ENCODE assay signal across 24 cellular contexts in genomic region chr11:34349882-34350281, GRCh38. TPM values are rescaled to one million over a fixed set of nuclear protein-coding genes. Genes with fewer than 3 reads are reported as not detected.
A peak's percentile ranks its signal among the peaks of the same experiment; 100 is the strongest.
DNase-seq lines count a peak whose midpoint lies in the region; ATAC-seq, FAIRE-seq and TF ChIP-seq lines count a peak whose summit lies in the region.
"Had no signal": no experiment of that assay in that cellular context is flagged by ENCODE, and none has a peak within 500 bp of the region (broad histone marks: within the 10 kb centered on the region; RNA-seq: fewer than 3 reads in every experiment).

No MANE protein-coding gene starts in this region.

- CTCF ChIA-PET in SK-N-SH (lab: Yijun Ruan, JAX) (interaction anchor here (13.4 kb wide), 1 partner anchor 173 kb away, joined by 240 read pairs; no protein-coding TSS in a partner anchor), K562 (lab: Yijun Ruan, JAX; ENCODE audit: low intra/inter-chr PET ratio) (interaction anchor here (0.5 to 0.9 kb wide), 2 partner anchors 162 to 353 kb away, joined by 3 read pairs; no protein-coding TSS in a partner anchor)

- H2AFZ ChIP-seq in SK-N-SH (ENCODE audit: low read depth) (no peak overlapping the region), K562 (ENCODE audit: low read depth, low read length) (no peak overlapping the region)

- in situ Hi-C loops in K562 (cut with MboI): loop anchor here (10.0 to 25.0 kb wide), 2 partner anchors 355 to 513 kb away; no protein-coding TSS in a partner anchor

- no peak for TF ChIP-seq CTCF in SK-N-SH (IDR thresholded peaks at IDR 0.05)
- TF ChIP-seq CTCF in K562 (IDR thresholded peaks at IDR 0.05 in 2 of 3, conservative IDR thresholded peaks at IDR 0.05 in 1 of 3; ENCODE audit: insufficient read depth in 2 of 3, low read depth in 1 of 3, low read length in 3 of 3): no peak
- no peak for TF ChIP-seq CTCF in liver (IDR thresholded peaks at IDR 0.05; ENCODE audit: low read depth, low read length, missing input control)
- TF ChIP-seq CTCF in vagina (IDR thresholded peaks at IDR 0.05): no peak

- ATAC-seq in SK-N-SH treated with all-trans-retinoic acid at 6 μM for 48 hours: no peak
- ATAC-seq in K562: no peak
- no peak for ATAC-seq in GM19463 (IDR thresholded peaks at IDR 0.05; ENCODE audit: unreplicated experiment)
- ATAC-seq: stimulated activated effector memory CD8-positive, alpha-beta T cell treated with anti-CD3 and anti-CD28 coated beads, Interleukin-12 subunit alpha, Interleukin-12 subunit beta, amount 100 ng/mL, for 72 hours; upper lobe of right lung had no signal

- H3K36me3 ChIP-seq in SK-N-SH (replicated peaks in 1 of 2; ENCODE audit: control insufficient read depth in 1 of 2, insufficient read depth in 2 of 2, low read length in 1 of 2) (no peaks in the 10 kb centered on the region), K562 (ENCODE audit: control insufficient read depth, insufficient read depth, low read length) (no peaks in the 10 kb centered on the region), liver (ENCODE audit: control insufficient read depth in 4 of 4, insufficient read depth in 3 of 4, low read depth in 1 of 4, low read length in 3 of 4) (no peaks in the 10 kb centered on the region), vagina (no peaks in the 10 kb centered on the region)
- H3K36me3 ChIP-seq: upper lobe of right lung had no signal

- H3K27ac ChIP-seq in SK-N-SH (ENCODE audit: low read depth in 2 of 2, low read length in 1 of 2): no peak overlapping the region
- H3K27ac ChIP-seq in K562 (ENCODE audit: extremely low read depth, low read depth, low read length): no peak overlapping the region
- peak overlapping the region; percentile 3 to 6 for H3K27ac ChIP-seq in liver (ENCODE audit: low read depth in 1 of 2, low read length in 2 of 2)
- peak overlapping the region; percentile 12 for H3K27ac ChIP-seq in vagina
- H3K27ac ChIP-seq: 22Rv1, upper lobe of right lung, WERI-Rb-1 had no signal

- H3K9ac ChIP-seq in SK-N-SH (no peak overlapping the region), K562 (ENCODE audit: insufficient read depth in 1 of 2, low read depth in 2 of 2, low read length in 2 of 2) (no peak overlapping the region), liver (ENCODE audit: low read depth in 1 of 2, low read length in 2 of 2) (no peak overlapping the region)

- H3K27me3 ChIP-seq in SK-N-SH (ENCODE audit: insufficient read depth): no peaks in the 10 kb centered on the region
- peaks cover 19 to 40% of the 10 kb centered on the region in 2 experiments for H3K27me3 ChIP-seq in K562 (ENCODE audit: control insufficient read depth in 2 of 2, insufficient read depth in 2 of 2, low read length in 2 of 2)
- H3K27me3 ChIP-seq in liver (ENCODE audit: control insufficient read depth in 4 of 4, insufficient read depth in 4 of 4, low read length in 3 of 4): no peaks in the 10 kb centered on the region
- no peaks in the 10 kb centered on the region for H3K27me3 ChIP-seq in vagina

- intact Hi-C loops in K562 (cut with micrococcal nuclease): loop anchor here (10.0 kb wide), 1 partner anchor 495 kb away; no protein-coding TSS in a partner anchor
- intact Hi-C loops in vagina (cut with DNase I): no loop called here

- 78% methylated on average over 6 of the region's 6 CpGs for WGBS in SK-N-SH (ENCODE audit: low lambda C conversion rate)
- WGBS in K562 (ENCODE audit: insufficient coverage, low coverage, missing lambda C conversion rate): 3% methylated on average over 6 of the region's 6 CpGs
- 79% methylated on average over 6 of the region's 6 CpGs for WGBS in liver

- H3K4me2 ChIP-seq in SK-N-SH (no peak overlapping the region), K562 (ENCODE audit: insufficient read depth, low read length) (no peak overlapping the region)
- H3K4me2 ChIP-seq: smooth muscle cell had no signal

- H3F3A ChIP-seq in SK-N-SH (replicated peaks; ENCODE audit: insufficient read depth): peaks cover 4% of the 10 kb centered on the region

- POLR2A ChIA-PET in SK-N-SH (lab: Yijun Ruan, JAX): no interaction called here
- POLR2A ChIA-PET in K562 (lab: Yijun Ruan, JAX): no interaction called here

- no peaks in the 10 kb centered on the region for H4K20me1 ChIP-seq in SK-N-SH (ENCODE audit: insufficient read depth)
- peaks cover 4% of the 10 kb centered on the region for H4K20me1 ChIP-seq in K562 (replicated peaks; ENCODE audit: control insufficient read depth, insufficient read depth, low read length)

- DNase-seq in SK-N-SH: no peak
- no peak for DNase-seq in K562 (ENCODE audit: extremely low read depth in 1 of 4, low spot score in 3 of 4)
- DNase-seq in vagina (ENCODE audit: extremely low spot score in 2 of 2): peak in 1 of 2 donors; percentile 62
- DNase-seq in stimulated activated CD4-positive, alpha-beta T cell treated with anti-CD3 and anti-CD28 coated beads, Interleukin-15, amount 100 ng/mL, for 24 hours: no peak
- no peak for DNase-seq in hypothalamus (lab: John Stamatoyannopoulos, UW)
- DNase-seq: activated CD4-positive, alpha-beta T cell treated with anti-CD3 and anti-CD28 coated beads, Interleukin-2, amount 10 ng/mL, durations not matched to agents 24 days and 14 days; activated naive CD4-positive, alpha-beta T cell treated with anti-CD3 and anti-CD28 coated beads, Interleukin-2, amount 10 ng/mL, durations not matched to agents 7 days and 5 days; amniotic stem cell; DND-41; glutamatergic neuron; kidney glomerular epithelial cell; naive B cell; NCI-H1105; NCI-H1930; occipital lobe; RPMI8226; upper lobe of right lung; WERI-Rb-1 had no signal

- H3K4me3 ChIP-seq in SK-N-SH (ENCODE audit: low read depth in 2 of 2, low read length in 1 of 2): no peak overlapping the region
- no peak overlapping the region for H3K4me3 ChIP-seq in K562
- H3K4me3 ChIP-seq in liver (ENCODE audit: low read depth in 1 of 3, low read length in 3 of 3): no peak overlapping the region
- H3K4me3 ChIP-seq in vagina: no peak overlapping the region
- H3K4me3 ChIP-seq: smooth muscle cell, upper lobe of right lung had no signal

- no peak for TF ChIP-seq POLR2A in K562 (conservative IDR thresholded peaks at IDR 0.05)
- TF ChIP-seq POLR2A in vagina (IDR thresholded peaks at IDR 0.05): no peak

- H3K4me1 ChIP-seq in SK-N-SH (ENCODE audit: control insufficient read depth in 1 of 2, insufficient read depth in 2 of 2, low read depth in 1 of 2, low read length in 1 of 2) (peaks cover 31 to 39% of the 10 kb centered on the region in 2 experiments), K562 (replicated peaks in 1 of 2; ENCODE audit: control insufficient read depth in 2 of 2, insufficient read depth in 2 of 2, low read length in 2 of 2) (no peaks in the 10 kb centered on the region), liver (ENCODE audit: control insufficient read depth in 4 of 4, insufficient read depth in 4 of 4, low read length in 3 of 4) (peaks cover 15 to 59% (median 25%) of the 10 kb centered on the region in 4 donors), vagina (peaks cover 41% of the 10 kb centered on the region)

- no peaks in the 10 kb centered on the region for H3K9me2 ChIP-seq in SK-N-SH

- TF ChIP-seq RAD21 in SK-N-SH (IDR thresholded peaks at IDR 0.05; ENCODE audit: low read length) (no peak), K562 (CRISPR knock-in tag; conservative IDR thresholded peaks at IDR 0.05 in 1 of 2, IDR thresholded peaks at IDR 0.05 in 1 of 2) (no peak), liver (IDR thresholded peaks at IDR 0.05) (no peak)

- no peak for FAIRE-seq in K562 (lab: Jason Lieb, UNC)

- BruUV-seq in K562 (replicated peaks; lab: Mats Ljungman, UMichigan): no TSS peak

- H3K79me2 ChIP-seq in SK-N-SH (ENCODE audit: insufficient read depth): no peaks in the 10 kb centered on the region
- no peaks in the 10 kb centered on the region for H3K79me2 ChIP-seq in K562 (ENCODE audit: control insufficient read depth, insufficient read depth, low read length)

- TF ChIP-seq EP300 in SK-N-SH (IDR thresholded peaks at IDR 0.05; ENCODE audit: borderline replicate concordance in 1 of 2, low read depth in 1 of 2, low read length in 1 of 2) (no peak), K562 (IDR thresholded peaks at IDR 0.05; ENCODE audit: low read length) (no peak)

- no peaks in the 10 kb centered on the region for H3K9me1 ChIP-seq in K562 (ENCODE audit: control insufficient read depth, insufficient read depth, low read length)

- H3K9me3 ChIP-seq in SK-N-SH (no peaks in the 10 kb centered on the region), K562 (replicated peaks; ENCODE audit: control insufficient read depth, insufficient read depth, low read depth, low read length) (no peaks in the 10 kb centered on the region), liver (ENCODE audit: control insufficient read depth in 4 of 4, low read length in 3 of 4) (no peaks in the 10 kb centered on the region), vagina (no peaks in the 10 kb centered on the region)
- H3K9me3 ChIP-seq: upper lobe of right lung had no signal

TF ChIP-seq in SK-N-SH, 30 proteins besides CTCF, POLR2A, EP300 and RAD21 (continues in another document):
- TF ChIP-seq GATA2 (CRISPR knock-in tag; IDR thresholded peaks at IDR 0.05): no peak

TF ChIP-seq in SK-N-SH treated with all-trans-retinoic acid at 6 μM for 48 hours, 23 proteins besides CTCF, POLR2A, EP300 and RAD21 (continues in another document):
- no peak for TF ChIP-seq ESRRG (CRISPR knock-in tag; IDR thresholded peaks at IDR 0.05)

TF ChIP-seq in K562, 482 proteins besides CTCF, POLR2A, EP300 and RAD21 (continues in another document):
- no peak for TF ChIP-seq LARP7 (IDR thresholded peaks at IDR 0.05)

RNA-seq across cellular contexts. Expression of gene ABTB2, which starts 7.9 kb away (rescaled TPM):
- 4.9 and 7.8 TPM in 2 replicates for polyA plus RNA-seq in SK-N-SH (2012; rRNA removed)
- 3.2 and 5.2 TPM in 2 replicates for polyA plus RNA-seq in SK-N-SH (2012; cell fraction: cytosol; rRNA removed)
- polyA plus RNA-seq in SK-N-SH (2012; cell fraction: nucleus; rRNA removed): 14.8 and 16.0 TPM in 2 replicates
- total RNA-seq in K562 (2011; cell fraction: chromatin; rRNA removed; ENCODE audit: low replicate concordance): 0.07 and 0.76 TPM in 2 replicates
- total RNA-seq in K562 (2011; cell fraction: nucleolus; rRNA removed): 0.53 and 0.83 TPM in 2 replicates
- 0.15 and 0.22 TPM in 2 replicates for total RNA-seq in K562 (2011; cell fraction: nucleoplasm; rRNA removed)
- total RNA-seq in K562 (2014; rRNA removed): 0.18 TPM in 1 of 2 replicates, not detected in the other
- total RNA-seq in K562 (2014; rRNA removed; fragmentation: Illumina TruSeq; extraction: Trizol): not detected in 2 replicates
- total RNA-seq in K562 (2015; rRNA removed; fragmentation: Illumina TruSeq; extraction: Trizol): 0.04 TPM in 2 replicates
- 0.13 and 0.29 TPM in 2 replicates for total RNA-seq in K562 (2021)
- 0.09 and 0.18 TPM in 2 replicates for polyA plus RNA-seq in K562 (2011; rRNA removed)
- polyA plus RNA-seq in K562 (2011; cell fraction: cytosol; rRNA removed): 0.09 and 0.30 TPM in 2 replicates
- polyA plus RNA-seq in K562 (2011; cell fraction: nucleus; rRNA removed): 0.28 and 0.80 TPM in 2 replicates
- 0.22 and 0.31 TPM in 2 replicates for polyA plus RNA-seq in K562 (2012)
- polyA plus RNA-seq in K562 (2014; fragmentation: Illumina TruSeq; extraction: Trizol): 0.12 and 0.14 TPM in 2 replicates
- under 1 TPM in 1 of 2 experiments, not detected in 1; 0.03 TPM for polyA plus RNA-seq in K562 (2014; fragmentation: Nextera tagmentation; extraction: Ambion mirVana)
- 0.04 and 0.07 TPM in 2 replicates for polyA plus RNA-seq in K562 (2014; rRNA removed)
- 0.06 and 0.21 TPM in 2 replicates for polyA minus RNA-seq in K562 (2011; rRNA and poly(A)+ RNA removed)
- not detected in 2 replicates for polyA minus RNA-seq in K562 (2011; cell fraction: cytosol; rRNA and poly(A)+ RNA removed)
- polyA minus RNA-seq in K562 (2011; cell fraction: nucleus; rRNA and poly(A)+ RNA removed): 0.33 and 0.40 TPM in 2 replicates
- 1 to 10 TPM; 5.1 to 8.9 TPM for total RNA-seq in liver
- 1 to 10 TPM; 2.4 to 7.1 TPM for polyA plus RNA-seq in liver
- 10.8 TPM for total RNA-seq in vagina

Comparison
In these comparisons a context has a peak if more than half of its experiments do, and no peak if none do; other contexts are left out.
1. H3K27ac ChIP-seq: peak in liver (2 of 2) and vagina (single experiment); none in SK-N-SH (0 of 2) and K562 (single experiment).